In genomic region chr5:51072937-51073336, GRCh38 we compare ENCODE assay signal across 26 cellular contexts.
"Had no signal": no experiment of that assay in that cellular context is flagged by ENCODE, and none has a peak within 500 bp of the region (broad histone marks: within the 10 kb centered on the region; RNA-seq: fewer than 3 reads in every experiment).

No MANE protein-coding gene starts in this region.

- H3K36me3 ChIP-seq: stomach, suprapubic skin, thoracic aorta, thyroid gland, tibial artery, tibial nerve, transverse colon, upper lobe of left lung, upper lobe of right lung, uterus, vagina had no signal

- H3K9me3 ChIP-seq: testis, thyroid gland, upper lobe of right lung, uterus, vagina had no signal

- ATAC-seq: stimulated activated effector memory CD8-positive, alpha-beta T cell treated with anti-CD3 and anti-CD28 coated beads, Interleukin-12 subunit alpha, Interleukin-12 subunit beta, amount 100 ng/mL, for 72 hours; stimulated activated memory B cell treated with anti-CD40 and anti-IgM and Interleukin-4, amounts not matched to agents 10 μg/mL and 1 μg/mL and 100 μg/mL, for 72 hours; stimulated activated naive B cell treated with anti-CD40 and anti-IgM and Interleukin-4, amounts not matched to agents 10 μg/mL and 1 μg/mL and 100 μg/mL, for 72 hours; stimulated activated naive CD8-positive, alpha-beta T cell treated with anti-CD3 and anti-CD28 coated beads, Interleukin-15, amount 100 ng/mL, for 72 hours; stimulated activated naive CD8-positive, alpha-beta T cell treated with anti-CD3 and anti-CD28 coated beads, Interleukin-15, Interleukin-2, amounts not matched to agents 100 U/mL and 50 U/mL, for 24 hours; upper lobe of right lung had no signal

- H3K27ac ChIP-seq: stomach, suprapubic skin, testis, thoracic aorta, thyroid gland, tibial artery, tibial nerve, transverse colon, upper lobe of left lung, upper lobe of right lung, uterus, vagina had no signal

- H3K27me3 ChIP-seq: stomach, suprapubic skin, testis, thyroid gland, tibial artery, tibial nerve, transverse colon, upper lobe of left lung, upper lobe of right lung, uterus, vagina had no signal

- DNase-seq: stimulated activated CD4-positive, alpha-beta T cell treated with anti-CD3 and anti-CD28 coated beads, Interleukin-2, amount 100 ng/mL, for 48 hours; stimulated activated CD4-positive, alpha-beta T cell treated with anti-CD3 and anti-CD28 coated beads, Interleukin-4, amount 100 ng/mL, for 1 hour; stimulated activated CD4-positive, alpha-beta T cell treated with anti-CD3 and anti-CD28 coated beads, Interleukin-4, amount 100 ng/mL, for 24 hours; stimulated activated CD4-positive, alpha-beta T cell treated with anti-CD3 and anti-CD28 coated beads, Interleukin-4, amount 100 ng/mL, for 4 hours; stimulated activated CD8-positive, alpha-beta memory T cell treated with anti-CD3 and anti-CD28 coated beads, Interleukin-4, amount 100 ng/mL, for 48 hours; stimulated activated naive B cell treated with anti-CD40 and anti-IgM and Interleukin-4, amounts not matched to agents 10 μg/mL and 1 μg/mL and 100 μg/mL, for 72 hours; stimulated activated naive CD4-positive, alpha-beta T cell; stimulated activated naive CD4-positive, alpha-beta T cell treated with Interleukin-2 at 50 U/mL for 16 hours; stimulated activated naive CD8-positive, alpha-beta T cell treated with anti-CD3 and anti-CD28 coated beads, Interleukin-15, amount 100 ng/mL, for 72 hours; stimulated activated naive CD8-positive, alpha-beta T cell treated with anti-CD3 and anti-CD28 coated beads, Interleukin-15, Interleukin-2, amounts not matched to agents 100 U/mL and 50 U/mL, for 24 hours; stomach; substantia nigra; testis; thyroid gland; tibial artery; transverse colon; trophoblast cell; upper lobe of left lung; upper lobe of right lung; uterus had no signal

- H3K4me3 ChIP-seq: stomach, suprapubic skin, testis, thoracic aorta, thyroid gland, tibial artery, tibial nerve, transverse colon, upper lobe of left lung, upper lobe of right lung, uterus, vagina had no signal

- H3K4me1 ChIP-seq: stomach, suprapubic skin, testis, thyroid gland, tibial artery, tibial nerve, transverse colon, upper lobe of left lung, upper lobe of right lung, uterus, vagina had no signal
